8 cellular contexts compared by ENCODE assay signal in the genomic region with DNA sequence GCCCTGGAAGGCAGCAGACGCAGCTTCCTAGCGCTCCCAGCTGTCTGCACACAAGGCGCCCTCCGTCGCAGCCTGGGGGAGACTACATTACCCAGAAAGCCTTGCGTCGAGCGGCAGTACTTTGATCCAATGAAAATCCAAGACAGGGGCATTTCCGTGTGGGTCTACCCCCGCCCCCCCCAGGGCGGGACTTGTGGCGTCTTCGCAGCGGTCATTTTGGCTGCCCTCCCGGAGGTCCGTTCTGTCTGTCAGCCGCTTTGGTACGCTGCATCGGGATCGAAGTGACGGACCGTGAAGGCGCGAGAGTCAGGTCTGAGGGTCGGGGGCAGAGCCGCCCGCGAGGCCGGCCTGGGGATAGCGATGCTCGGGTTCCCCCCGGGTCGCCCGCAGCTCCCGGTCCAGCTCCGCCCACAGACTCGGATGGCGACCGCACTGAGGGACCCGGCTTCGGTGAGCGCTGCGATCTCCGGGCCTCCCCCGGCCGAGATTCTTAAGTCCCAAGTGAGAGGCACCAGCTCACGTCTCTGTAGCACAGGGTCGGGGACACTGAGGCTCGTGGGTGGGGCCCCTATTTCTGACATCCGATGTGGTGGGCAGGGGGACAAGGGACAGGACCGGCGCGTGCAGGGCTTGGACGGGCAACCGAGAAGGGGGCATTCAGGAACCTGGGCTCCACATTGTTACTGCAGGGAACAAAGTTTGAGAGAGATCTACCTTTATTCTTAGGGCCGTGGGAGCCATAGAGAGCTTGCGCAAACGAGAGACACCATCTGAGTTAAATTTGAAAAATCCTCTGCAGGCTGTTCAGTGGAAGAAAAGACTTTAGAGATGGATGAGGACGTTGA. TPM values are rescaled to one million over a fixed set of nuclear protein-coding genes. Genes with fewer than 3 reads are reported as not detected.
A peak's percentile ranks its signal among the peaks of the same experiment; 100 is the strongest.
DNase-seq lines count a peak whose midpoint lies in the region; ATAC-seq, FAIRE-seq and TF ChIP-seq lines count a peak whose summit lies in the region.

A gene (plus strand): TSS at position 182 of the 845 bp plus-strand sequence. CDS start 179 bp downstream, at position 361.

- peak; percentile 41 for FAIRE-seq in D721Med (lab: Jason Lieb, UNC)

- H3K79me2 ChIP-seq in OCI-LY7 (ENCODE audit: insufficient read depth, low read depth, low read length) = peaks cover 5% of the 10 kb centered on the region; the same call in 1 of the 2 replicates

- H3K4me2 ChIP-seq in OCI-LY7 (ENCODE audit: low read length) = peak within 1 kb of the TSS; percentile 97

- peak within 1 kb of the TSS; percentile 77 for H3K9ac ChIP-seq in HUES6 (ENCODE audit: low read length)

- intact Hi-C loops in OCI-LY7 (cut with micrococcal nuclease; ENCODE audit: unreplicated experiment) = no loop called here

- CTCF ChIA-PET in OCI-LY7 (lab: Charles Lee; ENCODE audit: unreplicated experiment) = interaction anchor here (0.6 kb wide), 1 partner anchor 8 kb away, joined by 3 read pairs; no protein-coding TSS in a partner anchor

- TF ChIP-seq CTCF in D721Med (IDR thresholded peaks at IDR 0.05; ENCODE audit: insufficient read depth, missing control alignments) (no peak), OCI-LY7 (conservative IDR thresholded peaks at IDR 0.05; ENCODE audit: low read length) (no peak)

- DNase-seq in D721Med (ENCODE audit: insufficient read length, low spot score) = peak; percentile 78
- DNase-seq in OCI-LY7 (ENCODE audit: low spot score) = peak; percentile 96
- peak; percentile 80 for DNase-seq in activated T-cell treated with anti-CD3 and anti-CD28 coated beads for 24 hours (ENCODE audit: low read depth)
- DNase-seq in epithelial cell of prostate (ENCODE audit: low read depth, low spot score) = peak; percentile 67
- peak; percentile 73 to 76 for DNase-seq in stimulated activated CD8-positive, alpha-beta memory T cell treated with anti-CD3 and anti-CD28 coated beads, Interleukin-2, amount 100 ng/mL, for 48 hours (ENCODE audit: low read depth in 2 of 2)

- peak within 1 kb of the TSS; percentile 95 for H3K4me3 ChIP-seq in HUES6 (ENCODE audit: low read depth, low read length)
- H3K4me3 ChIP-seq in OCI-LY7 (ENCODE audit: low read depth, low read length, poor library complexity, severe bottlenecking) = peak within 1 kb of the TSS; percentile 87
- peak within 1 kb of the TSS; percentile 93 for H3K4me3 ChIP-seq in mononuclear cell (ENCODE audit: low read length)

- H3K36me3 ChIP-seq in HUES6 (ENCODE audit: control insufficient read depth, insufficient read depth, low read length) = peaks cover 32% of the 10 kb centered on the region
- peaks cover 34% of the 10 kb centered on the region for H3K36me3 ChIP-seq in OCI-LY7 (ENCODE audit: insufficient read depth, low read length)

- ATAC-seq in GM21423 (IDR thresholded peaks at IDR 0.05; ENCODE audit: unreplicated experiment) = peak; percentile 97

- no TSS peak for BruUV-seq in OCI-LY7 (replicated peaks; lab: Mats Ljungman, UMichigan)

- H3K4me1 ChIP-seq in HUES6 (ENCODE audit: control insufficient read depth, insufficient read depth, low read length) (peaks cover 4% of the 10 kb centered on the region), OCI-LY7 (ENCODE audit: insufficient read depth, low read length, poor library complexity, severe bottlenecking) (peaks cover 10% of the 10 kb centered on the region), mononuclear cell (ENCODE audit: insufficient read depth, low read length) (peaks cover 20% of the 10 kb centered on the region)

- H4K20me1 ChIP-seq in OCI-LY7 (ENCODE audit: insufficient read depth, low read length) = no peaks in the 10 kb centered on the region

- H2AFZ ChIP-seq in OCI-LY7 (ENCODE audit: low read length) = peak within 1 kb of the TSS; percentile 91

- no peak within 1 kb of the TSS for H3K27ac ChIP-seq in HUES6 (ENCODE audit: low read depth, low read length)
- H3K27ac ChIP-seq in OCI-LY7 (ENCODE audit: low read depth, low read length, poor library complexity, severe bottlenecking) = no peak within 1 kb of the TSS
- no peak within 1 kb of the TSS for H3K27ac ChIP-seq in epithelial cell of prostate

- POLR2A ChIA-PET in OCI-LY7 (lab: Charles Lee) = interaction anchor here (0.7 kb wide), 1 partner anchor 119 kb away, joined by 3 read pairs; no protein-coding TSS in a partner anchor

- H3K27me3 ChIP-seq in HUES6 (ENCODE audit: control insufficient read depth, insufficient read depth, low read length) = no peaks in the 10 kb centered on the region
- H3K27me3 ChIP-seq in mononuclear cell (ENCODE audit: insufficient read depth, low read length) = no peaks in the 10 kb centered on the region

- H3K9me3 ChIP-seq in HUES6 (ENCODE audit: control insufficient read depth, insufficient read depth, low read depth, low read length) (peaks cover 16% of the 10 kb centered on the region), OCI-LY7 (ENCODE audit: low read length) (peaks cover 20% of the 10 kb centered on the region), mononuclear cell (ENCODE audit: low read depth, low read length) (peaks cover 38% of the 10 kb centered on the region)

- H3K9me2 ChIP-seq in OCI-LY7 (ENCODE audit: insufficient read depth, low read length) = no peaks in the 10 kb centered on the region

RNA-seq across cellular contexts. Expression of the gene that starts here (rescaled TPM):
- total RNA-seq in OCI-LY7 (2014; rRNA removed; shearing (Covaris generic)) = 12.1 and 19.0 TPM in 2 replicates
- total RNA-seq in OCI-LY7 (2022) (10.5 and 15.2 TPM in 2 replicates), mononuclear cell (31.1 TPM)
